In the genomic region with DNA sequence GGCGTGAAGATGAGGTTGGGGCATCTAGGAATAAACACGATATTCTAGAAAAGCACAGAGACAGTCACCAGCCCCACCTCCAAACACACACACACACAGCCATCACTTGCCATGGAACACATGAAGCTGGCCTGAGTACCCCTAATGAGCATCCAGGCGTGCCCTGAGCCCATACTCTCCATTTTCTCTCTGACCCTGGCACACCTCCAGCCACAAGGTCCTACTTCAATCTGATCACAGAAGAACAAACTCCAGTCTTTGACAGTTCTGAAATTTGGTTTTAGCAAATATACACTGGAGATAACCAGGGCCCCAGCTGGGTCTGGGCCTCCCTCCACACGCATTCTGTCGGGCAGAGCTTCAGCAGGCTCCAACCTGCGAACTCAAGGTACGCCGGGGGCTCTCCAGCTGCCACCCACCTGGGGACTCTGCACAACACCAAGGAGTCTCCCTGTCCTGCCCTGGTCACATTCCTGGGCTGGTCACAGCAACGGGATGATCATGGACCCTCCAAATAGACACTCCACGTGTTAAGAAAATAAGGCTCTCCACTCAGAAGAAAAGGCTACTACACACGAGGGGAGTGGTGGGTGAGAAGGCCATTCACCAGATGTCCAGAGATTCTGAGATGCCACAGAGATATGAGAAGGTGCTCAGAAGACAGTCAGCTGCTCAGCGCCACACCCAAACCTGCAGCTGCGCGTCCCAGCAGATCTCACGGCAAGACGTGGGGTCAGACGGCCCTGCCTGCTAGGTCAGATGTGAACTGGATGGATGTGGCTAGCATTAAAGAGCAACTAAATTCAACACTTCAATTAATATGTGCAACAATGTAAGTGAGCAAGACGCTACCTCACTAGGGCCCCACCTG, we compare ENCODE assay signal across 1 cellular context.
TF ChIP-seq lines count a peak whose summit lies in the region.

No MANE protein-coding gene starts in this region.

TF ChIP-seq in GM12878, 131 proteins besides CTCF, POLR2A, EP300 and RAD21 (continued from another document):
- TF ChIP-seq, protein P1, sequence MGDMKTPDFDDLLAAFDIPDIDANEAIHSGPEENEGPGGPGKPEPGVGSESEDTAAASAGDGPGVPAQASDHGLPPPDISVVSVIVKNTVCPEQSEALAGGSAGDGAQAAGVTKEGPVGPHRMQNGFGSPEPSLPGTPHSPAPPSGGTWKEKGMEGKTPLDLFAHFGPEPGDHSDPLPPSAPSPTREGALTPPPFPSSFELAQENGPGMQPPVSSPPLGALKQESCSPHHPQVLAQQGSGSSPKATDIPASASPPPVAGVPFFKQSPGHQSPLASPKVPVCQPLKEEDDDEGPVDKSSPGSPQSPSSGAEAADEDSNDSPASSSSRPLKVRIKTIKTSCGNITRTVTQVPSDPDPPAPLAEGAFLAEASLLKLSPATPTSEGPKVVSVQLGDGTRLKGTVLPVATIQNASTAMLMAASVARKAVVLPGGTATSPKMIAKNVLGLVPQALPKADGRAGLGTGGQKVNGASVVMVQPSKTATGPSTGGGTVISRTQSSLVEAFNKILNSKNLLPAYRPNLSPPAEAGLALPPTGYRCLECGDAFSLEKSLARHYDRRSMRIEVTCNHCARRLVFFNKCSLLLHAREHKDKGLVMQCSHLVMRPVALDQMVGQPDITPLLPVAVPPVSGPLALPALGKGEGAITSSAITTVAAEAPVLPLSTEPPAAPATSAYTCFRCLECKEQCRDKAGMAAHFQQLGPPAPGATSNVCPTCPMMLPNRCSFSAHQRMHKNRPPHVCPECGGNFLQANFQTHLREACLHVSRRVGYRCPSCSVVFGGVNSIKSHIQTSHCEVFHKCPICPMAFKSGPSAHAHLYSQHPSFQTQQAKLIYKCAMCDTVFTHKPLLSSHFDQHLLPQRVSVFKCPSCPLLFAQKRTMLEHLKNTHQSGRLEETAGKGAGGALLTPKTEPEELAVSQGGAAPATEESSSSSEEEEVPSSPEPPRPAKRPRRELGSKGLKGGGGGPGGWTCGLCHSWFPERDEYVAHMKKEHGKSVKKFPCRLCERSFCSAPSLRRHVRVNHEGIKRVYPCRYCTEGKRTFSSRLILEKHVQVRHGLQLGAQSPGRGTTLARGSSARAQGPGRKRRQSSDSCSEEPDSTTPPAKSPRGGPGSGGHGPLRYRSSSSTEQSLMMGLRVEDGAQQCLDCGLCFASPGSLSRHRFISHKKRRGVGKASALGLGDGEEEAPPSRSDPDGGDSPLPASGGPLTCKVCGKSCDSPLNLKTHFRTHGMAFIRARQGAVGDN (IDR thresholded peaks at IDR 0.05) = peak; percentile 37
- TF ChIP-seq ZSCAN29 (IDR thresholded peaks at IDR 0.05) (no peak), KLF5 (IDR thresholded peaks at IDR 0.05; ENCODE audit: partially characterized antibody) (no peak), ZBED1 (IDR thresholded peaks at IDR 0.05; ENCODE audit: borderline replicate concordance) (no peak), RELA (IDR thresholded peaks at IDR 0.05; ENCODE audit: borderline replicate concordance, partially characterized antibody) (peak; percentile 1)
